Comparison of ENCODE assay signal across 8 cellular contexts in the genomic region with DNA sequence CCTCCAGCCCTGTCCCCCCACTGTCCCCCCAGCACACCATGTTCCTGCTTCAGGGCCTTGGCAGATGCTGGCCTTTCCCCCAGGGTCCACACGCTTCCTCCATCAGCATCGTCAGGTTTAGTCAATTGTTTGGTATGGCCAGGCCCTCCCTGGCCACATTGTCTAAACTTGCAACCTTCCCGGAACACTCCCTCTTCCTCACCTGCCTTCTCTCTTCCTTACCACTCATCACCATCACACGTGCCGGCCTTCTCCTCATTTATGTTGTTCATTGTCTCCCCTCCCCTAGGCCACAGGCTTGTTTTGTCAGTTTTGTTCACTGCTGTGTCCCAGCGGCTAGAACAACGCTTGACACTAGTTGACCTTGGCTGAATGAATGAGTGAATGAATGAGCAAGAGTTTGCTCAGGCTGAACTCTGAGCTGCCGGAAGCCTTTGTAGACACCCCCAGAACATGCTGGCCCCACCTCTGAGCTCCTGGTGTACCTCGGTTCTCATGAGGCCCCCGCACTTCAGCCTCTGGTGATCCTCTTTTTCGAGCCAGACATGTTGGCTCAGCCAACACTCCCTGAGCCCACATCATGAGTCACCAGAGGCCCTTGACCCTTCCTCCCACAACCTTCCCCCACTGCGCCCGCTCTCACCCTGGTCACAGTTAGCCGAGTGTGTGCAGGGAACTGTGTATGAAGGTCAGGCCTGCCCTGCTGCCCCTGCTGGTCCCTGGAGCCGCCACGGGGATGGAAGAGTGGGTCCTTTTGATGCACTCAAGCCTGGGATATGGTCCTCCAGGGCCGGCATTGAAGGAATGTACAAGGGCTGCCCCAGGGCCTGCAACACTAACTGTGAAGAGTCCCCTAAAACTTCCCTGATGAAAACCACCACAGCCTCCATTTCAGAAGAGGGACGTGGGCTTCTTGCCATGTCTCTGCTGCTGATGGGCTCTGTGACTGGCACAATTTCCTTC. TPM values are rescaled to one million over a fixed set of nuclear protein-coding genes. Genes with fewer than 3 reads are reported as not detected.
DNase-seq lines count a peak whose midpoint lies in the region; TF ChIP-seq lines count a peak whose summit lies in the region.

No MANE protein-coding gene starts in this region.

- no peaks in the 10 kb centered on the region for H3K9me3 ChIP-seq in SK-N-SH
- no peaks in the 10 kb centered on the region for H3K9me3 ChIP-seq in osteoblast (ENCODE audit: low read depth, low read length)

- no peaks in the 10 kb centered on the region for H3K9me2 ChIP-seq in SK-N-SH

- H3K27ac ChIP-seq in SK-N-SH (ENCODE audit: low read depth in 2 of 2, low read length in 1 of 2) = no peak overlapping the region
- peak overlapping the region; percentile 90 for H3K27ac ChIP-seq in osteoblast (ENCODE audit: low read depth, low read length)

- DNase-seq in COLO829 (ENCODE audit: low spot score) (peak; percentile 30), SK-N-SH (no peak), fibroblast of peridontal ligament (ENCODE audit: extremely low read depth) (peak; percentile 65), osteoblast (ENCODE audit: insufficient read length, low spot score, missing footprints) (peak; percentile 97), NCI-H1436 (lab: John Stamatoyannopoulos, UW) (no peak), AML-193 (lab: John Stamatoyannopoulos, UW) (no peak), NCI-H2029 (lab: John Stamatoyannopoulos, UW) (no peak), cerebellar cortex (ENCODE audit: low spot score) (no peak)

- no peak for TF ChIP-seq RAD21 in SK-N-SH (IDR thresholded peaks at IDR 0.05; ENCODE audit: low read length)

- H3K4me3 ChIP-seq in SK-N-SH (ENCODE audit: low read depth in 2 of 2, low read length in 1 of 2) = no peak overlapping the region
- H3K4me3 ChIP-seq in osteoblast (ENCODE audit: insufficient read depth, low read length) = no peak overlapping the region

- H3F3A ChIP-seq in SK-N-SH (replicated peaks; ENCODE audit: insufficient read depth) = no peaks in the 10 kb centered on the region

- no peaks in the 10 kb centered on the region for H4K20me1 ChIP-seq in SK-N-SH (ENCODE audit: insufficient read depth)
- no peaks in the 10 kb centered on the region for H4K20me1 ChIP-seq in osteoblast (ENCODE audit: insufficient read depth, low read length)

- H3K79me2 ChIP-seq in SK-N-SH (ENCODE audit: insufficient read depth) (no peaks in the 10 kb centered on the region), osteoblast (ENCODE audit: insufficient read depth, low read length) (no peaks in the 10 kb centered on the region)

- H2AFZ ChIP-seq in SK-N-SH (ENCODE audit: low read depth) = no peak overlapping the region
- peak overlapping the region; percentile 82 for H2AFZ ChIP-seq in osteoblast (ENCODE audit: low read length)

- CTCF ChIA-PET in SK-N-SH (lab: Yijun Ruan, JAX) = interaction anchor here (0.6 to 1.2 kb wide), 2 partner anchors 49 to 370 kb away, joined by 3 read pairs; no protein-coding TSS in a partner anchor

- H3K9ac ChIP-seq in SK-N-SH = no peak overlapping the region

- no peak overlapping the region for H3K4me2 ChIP-seq in SK-N-SH
- peak overlapping the region; percentile 25 for H3K4me2 ChIP-seq in osteoblast (ENCODE audit: insufficient read depth, low read length)

- H3K36me3 ChIP-seq in SK-N-SH (replicated peaks in 1 of 2; ENCODE audit: control insufficient read depth in 1 of 2, insufficient read depth in 2 of 2, low read length in 1 of 2) (no peaks in the 10 kb centered on the region), osteoblast (ENCODE audit: insufficient read depth, low read length) (no peaks in the 10 kb centered on the region)

- 85% methylated on average over 17 of the region's 18 CpGs for WGBS in SK-N-SH (ENCODE audit: low lambda C conversion rate)

- no peak for TF ChIP-seq EP300 in SK-N-SH (IDR thresholded peaks at IDR 0.05; ENCODE audit: borderline replicate concordance in 1 of 2, low read depth in 1 of 2, low read length in 1 of 2)

- no peaks in the 10 kb centered on the region for H3K27me3 ChIP-seq in SK-N-SH (ENCODE audit: insufficient read depth)
- H3K27me3 ChIP-seq in osteoblast (ENCODE audit: insufficient read depth, low read length) = no peaks in the 10 kb centered on the region

- POLR2A ChIA-PET in SK-N-SH (lab: Yijun Ruan, JAX) = no interaction called here

- TF ChIP-seq CTCF in SK-N-SH (IDR thresholded peaks at IDR 0.05) = no peak
- peak; percentile 16 for TF ChIP-seq CTCF in osteoblast (IDR thresholded peaks at IDR 0.05; ENCODE audit: extremely low read depth, low read depth, low read length)

- H3K4me1 ChIP-seq in SK-N-SH (ENCODE audit: control insufficient read depth in 1 of 2, insufficient read depth in 2 of 2, low read depth in 1 of 2, low read length in 1 of 2) (peaks cover 18 to 20% of the 10 kb centered on the region in 2 experiments; a peak in 2 of 4 replicates), osteoblast (ENCODE audit: insufficient read depth, low read length) (peaks cover 53% of the 10 kb centered on the region)

TF ChIP-seq in SK-N-SH, 30 proteins besides CTCF, POLR2A, EP300 and RAD21 (continues in another document):
- no peak for TF ChIP-seq RFX5 (IDR thresholded peaks at IDR 0.05; ENCODE audit: low read length)
- no peak for TF ChIP-seq FOXJ3 (CRISPR knock-in tag; IDR thresholded peaks at IDR 0.05)
- TF ChIP-seq TEAD4 (IDR thresholded peaks at IDR 0.05; ENCODE audit: borderline replicate concordance, insufficient read depth) = no peak
- TF ChIP-seq YY1 (IDR thresholded peaks at IDR 0.05; ENCODE audit: low read depth) = no peak
- no peak for TF ChIP-seq GATA2 (CRISPR knock-in tag; IDR thresholded peaks at IDR 0.05)
- no peak for TF ChIP-seq EZH2phosphoT487 (IDR thresholded peaks at IDR 0.05; ENCODE audit: borderline replicate concordance, low read depth)
- TF ChIP-seq, protein P1, sequence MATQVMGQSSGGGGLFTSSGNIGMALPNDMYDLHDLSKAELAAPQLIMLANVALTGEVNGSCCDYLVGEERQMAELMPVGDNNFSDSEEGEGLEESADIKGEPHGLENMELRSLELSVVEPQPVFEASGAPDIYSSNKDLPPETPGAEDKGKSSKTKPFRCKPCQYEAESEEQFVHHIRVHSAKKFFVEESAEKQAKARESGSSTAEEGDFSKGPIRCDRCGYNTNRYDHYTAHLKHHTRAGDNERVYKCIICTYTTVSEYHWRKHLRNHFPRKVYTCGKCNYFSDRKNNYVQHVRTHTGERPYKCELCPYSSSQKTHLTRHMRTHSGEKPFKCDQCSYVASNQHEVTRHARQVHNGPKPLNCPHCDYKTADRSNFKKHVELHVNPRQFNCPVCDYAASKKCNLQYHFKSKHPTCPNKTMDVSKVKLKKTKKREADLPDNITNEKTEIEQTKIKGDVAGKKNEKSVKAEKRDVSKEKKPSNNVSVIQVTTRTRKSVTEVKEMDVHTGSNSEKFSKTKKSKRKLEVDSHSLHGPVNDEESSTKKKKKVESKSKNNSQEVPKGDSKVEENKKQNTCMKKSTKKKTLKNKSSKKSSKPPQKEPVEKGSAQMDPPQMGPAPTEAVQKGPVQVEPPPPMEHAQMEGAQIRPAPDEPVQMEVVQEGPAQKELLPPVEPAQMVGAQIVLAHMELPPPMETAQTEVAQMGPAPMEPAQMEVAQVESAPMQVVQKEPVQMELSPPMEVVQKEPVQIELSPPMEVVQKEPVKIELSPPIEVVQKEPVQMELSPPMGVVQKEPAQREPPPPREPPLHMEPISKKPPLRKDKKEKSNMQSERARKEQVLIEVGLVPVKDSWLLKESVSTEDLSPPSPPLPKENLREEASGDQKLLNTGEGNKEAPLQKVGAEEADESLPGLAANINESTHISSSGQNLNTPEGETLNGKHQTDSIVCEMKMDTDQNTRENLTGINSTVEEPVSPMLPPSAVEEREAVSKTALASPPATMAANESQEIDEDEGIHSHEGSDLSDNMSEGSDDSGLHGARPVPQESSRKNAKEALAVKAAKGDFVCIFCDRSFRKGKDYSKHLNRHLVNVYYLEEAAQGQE (IDR thresholded peaks at IDR 0.05; ENCODE audit: low read depth, low read length) = no peak
- TF ChIP-seq TCF12 (IDR thresholded peaks at IDR 0.05) = peak; percentile 36; the same call in 1 of the 2 replicates
- TF ChIP-seq MAX (IDR thresholded peaks at IDR 0.05; ENCODE audit: low read depth) = no peak
- no peak for TF ChIP-seq MEF2A (IDR thresholded peaks at IDR 0.05; ENCODE audit: borderline replicate concordance, low read depth)
- TF ChIP-seq POLR2AphosphoS5 (IDR thresholded peaks at IDR 0.05; ENCODE audit: low read depth, low read length) = no peak
- no peak for TF ChIP-seq JUND (IDR thresholded peaks at IDR 0.05)
- TF ChIP-seq SIN3A (IDR thresholded peaks at IDR 0.05; ENCODE audit: borderline replicate concordance, low read depth, low read length) = no peak
- peak; percentile 46 for TF ChIP-seq NFIC (IDR thresholded peaks at IDR 0.05; ENCODE audit: borderline replicate concordance)
- TF ChIP-seq, protein P2, sequence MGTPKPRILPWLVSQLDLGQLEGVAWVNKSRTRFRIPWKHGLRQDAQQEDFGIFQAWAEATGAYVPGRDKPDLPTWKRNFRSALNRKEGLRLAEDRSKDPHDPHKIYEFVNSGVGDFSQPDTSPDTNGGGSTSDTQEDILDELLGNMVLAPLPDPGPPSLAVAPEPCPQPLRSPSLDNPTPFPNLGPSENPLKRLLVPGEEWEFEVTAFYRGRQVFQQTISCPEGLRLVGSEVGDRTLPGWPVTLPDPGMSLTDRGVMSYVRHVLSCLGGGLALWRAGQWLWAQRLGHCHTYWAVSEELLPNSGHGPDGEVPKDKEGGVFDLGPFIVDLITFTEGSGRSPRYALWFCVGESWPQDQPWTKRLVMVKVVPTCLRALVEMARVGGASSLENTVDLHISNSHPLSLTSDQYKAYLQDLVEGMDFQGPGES (IDR thresholded peaks at IDR 0.05; ENCODE audit: low read depth, low read length) = no peak
- peak; percentile 26; the same call in 1 of the 2 replicates for TF ChIP-seq PBX3 (IDR thresholded peaks at IDR 0.05)

RNA-seq across cellular contexts. Expression of gene HS1BP3, which starts 57.5 kb away (rescaled TPM):
- 18.7 and 20.1 TPM in 2 replicates for polyA plus RNA-seq in SK-N-SH (2012; rRNA removed)
- 9.8 and 14.2 TPM in 2 replicates for polyA plus RNA-seq in SK-N-SH (2012; cell fraction: cytosol; rRNA removed)
- polyA plus RNA-seq in SK-N-SH (2012; cell fraction: nucleus; rRNA removed) = 47.9 and 49.4 TPM in 2 replicates
- total RNA-seq in osteoblast = 47.4 and 47.8 TPM in 2 replicates

Comparison
In these comparisons a context has a peak if more than half of its experiments do, and no peak if none do; other contexts are left out.
1. DNase-seq: peak in COLO829 (single experiment), fibroblast of peridontal ligament (single experiment) and osteoblast (single experiment); none in SK-N-SH (single experiment), NCI-H1436 (single experiment), AML-193 (0 of 2), NCI-H2029 (single experiment) and cerebellar cortex (single experiment).